Comparison of ENCODE assay signal across 9 cellular contexts in genomic region chr19:4597278-4597974, GRCh38. TPM values are rescaled to one million over a fixed set of nuclear protein-coding genes. Genes with fewer than 3 reads are reported as not detected.
A peak's percentile ranks its signal among the peaks of the same experiment; 100 is the strongest.
DNase-seq lines count a peak whose midpoint lies in the region; ATAC-seq and TF ChIP-seq lines count a peak whose summit lies in the region.
"Had no signal": no experiment of that assay in that cellular context is flagged by ENCODE, and none has a peak within 500 bp of the region (broad histone marks: within the 10 kb centered on the region; RNA-seq: fewer than 3 reads in every experiment).

No MANE protein-coding gene starts in this region.

- intact Hi-C loops in left ventricle myocardium inferior (cut with micrococcal nuclease): no loop called here
- intact Hi-C loops in cardiac septum (cut with DNase I): no loop called here

- H3K27me3 ChIP-seq in left ventricle myocardium inferior (ENCODE audit: low read depth) (peaks cover 86% of the 10 kb centered on the region), iPS-18a (ENCODE audit: control insufficient read depth, insufficient read depth, low read length) (peaks cover 22% of the 10 kb centered on the region), thymus (ENCODE audit: control insufficient read depth, insufficient read depth) (peaks cover 15% of the 10 kb centered on the region)

- TF ChIP-seq CTCF in left ventricle myocardium inferior (IDR thresholded peaks at IDR 0.05; ENCODE audit: borderline replicate concordance): no peak

- no peak for DNase-seq in left ventricle myocardium inferior
- DNase-seq in cardiac septum (ENCODE audit: low spot score): no peak
- DNase-seq in COR-L47 (lab: John Stamatoyannopoulos, UW): no peak
- no peak for DNase-seq in SHP77 treated with DMSO at 0.1 percent for 48 hours (lab: John Stamatoyannopoulos, UW)
- DNase-seq: effector CD4-positive, alpha-beta T cell had no signal

- no peaks in the 10 kb centered on the region for H3K36me3 ChIP-seq in left ventricle myocardium inferior
- H3K36me3 ChIP-seq in iPS-18a (ENCODE audit: control insufficient read depth, low read depth, low read length): no peaks in the 10 kb centered on the region
- H3K36me3 ChIP-seq in thymus (ENCODE audit: control insufficient read depth, insufficient read depth): no peaks in the 10 kb centered on the region

- H3K4me3 ChIP-seq in left ventricle myocardium inferior: peak overlapping the region; percentile 39
- peak overlapping the region; percentile 49 for H3K4me3 ChIP-seq in iPS-18a (ENCODE audit: low read length)
- H3K4me3 ChIP-seq in thymus (ENCODE audit: low read length): peak overlapping the region; percentile 12

- WGBS in thymus: 11% methylated on average over 27 of the region's 27 CpGs

- ATAC-seq in SK-N-SH treated with all-trans-retinoic acid at 6 μM for 48 hours (peak; percentile 42), HG02623 (IDR thresholded peaks at IDR 0.05; ENCODE audit: unreplicated experiment) (no peak)

- H3K9me3 ChIP-seq in left ventricle myocardium inferior (replicated peaks) (no peaks in the 10 kb centered on the region), iPS-18a (ENCODE audit: control insufficient read depth, low read depth, low read length) (no peaks in the 10 kb centered on the region), thymus (ENCODE audit: control insufficient read depth) (no peaks in the 10 kb centered on the region)

- H3K27ac ChIP-seq in left ventricle myocardium inferior (replicated peaks) (no peak overlapping the region), iPS-18a (ENCODE audit: low read length) (no peak overlapping the region), thymus (ENCODE audit: low read depth) (peak overlapping the region; percentile 31)

- H3K4me1 ChIP-seq in left ventricle myocardium inferior (peaks cover 12% of the 10 kb centered on the region), iPS-18a (ENCODE audit: control insufficient read depth, low read depth, low read length) (peaks cover 4% of the 10 kb centered on the region), thymus (ENCODE audit: control insufficient read depth, insufficient read depth, low read length) (peaks cover 3% of the 10 kb centered on the region)

- no peak overlapping the region for H3K9ac ChIP-seq in iPS-18a (ENCODE audit: low read length)

TF ChIP-seq in SK-N-SH treated with all-trans-retinoic acid at 6 μM for 48 hours, 23 proteins besides CTCF, POLR2A, EP300 and RAD21:
- TF ChIP-seq ISL1 (CRISPR knock-in tag; IDR thresholded peaks at IDR 0.05) (no peak), SNAI2 (CRISPR knock-in tag; IDR thresholded peaks at IDR 0.05) (no peak)

RNA-seq across cellular contexts. Expression of gene SEMA6B, which starts 37.9 kb away (rescaled TPM):
- total RNA-seq in left ventricle myocardium inferior: 7.2 TPM
- 7.2 TPM for total RNA-seq in cardiac septum
- polyA plus RNA-seq in thymus: 4.7 TPM

RNA-seq across cellular contexts. Expression of gene TNFAIP8L1, which starts 41.9 kb away (rescaled TPM):
- total RNA-seq in left ventricle myocardium inferior (4.2 TPM), cardiac septum (3.6 TPM)
- polyA plus RNA-seq in thymus: 6.9 TPM

RNA-seq across cellular contexts. Expression of gene LRG1, which starts 57.6 kb away (rescaled TPM):
- total RNA-seq in left ventricle myocardium inferior (0.41 TPM), cardiac septum (0.43 TPM)
- polyA plus RNA-seq in thymus: 2.1 TPM
